ENCODE assay signal across 1 cellular context in the genomic region with DNA sequence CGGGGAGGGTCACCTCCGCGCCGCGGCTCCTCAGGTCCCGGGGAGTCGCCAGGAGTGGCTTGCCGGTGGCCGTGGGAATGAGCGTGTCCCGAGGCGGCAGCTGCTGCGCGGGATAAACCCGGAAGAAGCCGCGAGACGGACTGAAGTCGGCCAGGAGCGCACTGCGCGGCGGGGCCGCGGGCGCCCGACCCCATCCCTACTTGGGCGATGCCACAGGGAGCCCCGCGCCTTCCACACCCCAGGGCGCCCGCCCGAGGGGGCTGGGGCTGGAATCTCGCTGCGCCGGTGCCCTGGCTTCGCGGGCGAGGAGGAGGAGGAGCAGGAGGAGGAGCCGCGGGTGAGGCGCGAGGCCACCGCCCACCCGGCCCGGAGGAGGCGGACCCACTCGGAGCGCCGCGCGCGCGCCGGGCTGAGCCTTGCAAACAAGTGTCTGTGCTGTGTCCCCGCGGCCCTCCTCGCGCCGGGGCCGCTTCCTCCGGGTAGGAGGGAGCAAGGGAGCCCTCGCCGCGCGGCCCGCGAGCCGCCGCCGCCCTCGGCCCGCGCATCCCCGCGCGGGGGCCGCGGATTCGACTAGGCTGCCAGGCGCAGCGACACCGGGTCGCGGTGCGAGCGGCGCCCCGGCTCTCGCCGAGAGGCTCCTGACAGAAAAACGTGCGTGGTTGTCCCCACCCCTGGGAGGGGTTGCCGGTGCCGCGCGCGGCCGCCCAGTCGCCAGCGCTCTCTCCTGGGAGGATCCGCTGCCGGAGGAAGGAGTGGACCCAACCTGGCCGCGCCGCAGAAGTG.
TF ChIP-seq lines count a peak whose summit lies in the region.

A gene (plus strand): TSS at position 412 of the 783 bp plus-strand sequence.

TF ChIP-seq in K562, 482 proteins besides CTCF, POLR2A, EP300 and RAD21 (continued from another document and continues in another):
- TF ChIP-seq, protein P1, sequence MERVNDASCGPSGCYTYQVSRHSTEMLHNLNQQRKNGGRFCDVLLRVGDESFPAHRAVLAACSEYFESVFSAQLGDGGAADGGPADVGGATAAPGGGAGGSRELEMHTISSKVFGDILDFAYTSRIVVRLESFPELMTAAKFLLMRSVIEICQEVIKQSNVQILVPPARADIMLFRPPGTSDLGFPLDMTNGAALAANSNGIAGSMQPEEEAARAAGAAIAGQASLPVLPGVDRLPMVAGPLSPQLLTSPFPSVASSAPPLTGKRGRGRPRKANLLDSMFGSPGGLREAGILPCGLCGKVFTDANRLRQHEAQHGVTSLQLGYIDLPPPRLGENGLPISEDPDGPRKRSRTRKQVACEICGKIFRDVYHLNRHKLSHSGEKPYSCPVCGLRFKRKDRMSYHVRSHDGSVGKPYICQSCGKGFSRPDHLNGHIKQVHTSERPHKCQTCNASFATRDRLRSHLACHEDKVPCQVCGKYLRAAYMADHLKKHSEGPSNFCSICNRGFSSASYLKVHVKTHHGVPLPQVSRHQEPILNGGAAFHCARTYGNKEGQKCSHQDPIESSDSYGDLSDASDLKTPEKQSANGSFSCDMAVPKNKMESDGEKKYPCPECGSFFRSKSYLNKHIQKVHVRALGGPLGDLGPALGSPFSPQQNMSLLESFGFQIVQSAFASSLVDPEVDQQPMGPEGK (CRISPR knock-in tag; IDR thresholded peaks at IDR 0.05; ENCODE audit: borderline replicate concordance), result no peak
- TF ChIP-seq KLF10 (CRISPR knock-in tag; IDR thresholded peaks at IDR 0.05) (no peak), TAF1 (IDR thresholded peaks at IDR 0.05; ENCODE audit: control insufficient read depth, extremely low read depth, insufficient read depth, low read length, severe bottlenecking) (peak; percentile 69), RAD51 (IDR thresholded peaks at IDR 0.05; ENCODE audit: borderline replicate concordance, low read depth) (no peak), KHSRP (IDR thresholded peaks at IDR 0.05) (no peak), FOXP1 (CRISPR knock-in tag; IDR thresholded peaks at IDR 0.05) (peak; percentile 23; the same call in 1 of the 2 replicates), BACH1 (tag; IDR thresholded peaks at IDR 0.05) (no peak), MTA1 (IDR thresholded peaks at IDR 0.05; ENCODE audit: borderline replicate concordance) (0 out of 2 replicates have a peak, but pooled peaks have one; percentile 25), ESRRA (IDR thresholded peaks at IDR 0.05; ENCODE audit: borderline replicate concordance, low read depth) (no peak), SIX5 (IDR thresholded peaks at IDR 0.05; ENCODE audit: borderline replicate concordance in 1 of 2, insufficient read depth in 1 of 2, low read depth in 1 of 2, low read length in 2 of 2) (no peak), HDAC8 (tag; IDR thresholded peaks at IDR 0.05) (no peak), PML (IDR thresholded peaks at IDR 0.05; ENCODE audit: low read length) (peak; percentile 64; the same call in 1 of the 2 replicates), SREBF2 (CRISPR knock-in tag; IDR thresholded peaks at IDR 0.05) (no peak), U2AF1 (optimal IDR thresholded peaks at IDR 0.05; ENCODE audit: low read depth, low read length) (peak; percentile 91), STAT5B (CRISPR knock-in tag; IDR thresholded peaks at IDR 0.05) (no peak), MCM2 (IDR thresholded peaks at IDR 0.05; ENCODE audit: low read depth) (no peak), ZNF184 (CRISPR knock-in tag; IDR thresholded peaks at IDR 0.05) (no peak), ZNF707 (CRISPR knock-in tag; conservative IDR thresholded peaks at IDR 0.05) (no peak), ZNF699 (CRISPR knock-in tag; IDR thresholded peaks at IDR 0.05; ENCODE audit: insufficient replicate concordance) (no peak), ZNF311 (CRISPR knock-in tag; IDR thresholded peaks at IDR 0.05) (no peak), CBX2 (IDR thresholded peaks at IDR 0.05; ENCODE audit: insufficient read depth, low read length, poor library complexity, severe bottlenecking) (no peak)
- TF ChIP-seq, protein P2, sequence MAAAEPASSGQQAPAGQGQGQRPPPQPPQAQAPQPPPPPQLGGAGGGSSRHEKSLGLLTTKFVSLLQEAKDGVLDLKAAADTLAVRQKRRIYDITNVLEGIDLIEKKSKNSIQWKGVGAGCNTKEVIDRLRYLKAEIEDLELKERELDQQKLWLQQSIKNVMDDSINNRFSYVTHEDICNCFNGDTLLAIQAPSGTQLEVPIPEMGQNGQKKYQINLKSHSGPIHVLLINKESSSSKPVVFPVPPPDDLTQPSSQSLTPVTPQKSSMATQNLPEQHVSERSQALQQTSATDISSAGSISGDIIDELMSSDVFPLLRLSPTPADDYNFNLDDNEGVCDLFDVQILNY (CRISPR knock-in tag; IDR thresholded peaks at IDR 0.05), result no peak
- TF ChIP-seq, protein P3, sequence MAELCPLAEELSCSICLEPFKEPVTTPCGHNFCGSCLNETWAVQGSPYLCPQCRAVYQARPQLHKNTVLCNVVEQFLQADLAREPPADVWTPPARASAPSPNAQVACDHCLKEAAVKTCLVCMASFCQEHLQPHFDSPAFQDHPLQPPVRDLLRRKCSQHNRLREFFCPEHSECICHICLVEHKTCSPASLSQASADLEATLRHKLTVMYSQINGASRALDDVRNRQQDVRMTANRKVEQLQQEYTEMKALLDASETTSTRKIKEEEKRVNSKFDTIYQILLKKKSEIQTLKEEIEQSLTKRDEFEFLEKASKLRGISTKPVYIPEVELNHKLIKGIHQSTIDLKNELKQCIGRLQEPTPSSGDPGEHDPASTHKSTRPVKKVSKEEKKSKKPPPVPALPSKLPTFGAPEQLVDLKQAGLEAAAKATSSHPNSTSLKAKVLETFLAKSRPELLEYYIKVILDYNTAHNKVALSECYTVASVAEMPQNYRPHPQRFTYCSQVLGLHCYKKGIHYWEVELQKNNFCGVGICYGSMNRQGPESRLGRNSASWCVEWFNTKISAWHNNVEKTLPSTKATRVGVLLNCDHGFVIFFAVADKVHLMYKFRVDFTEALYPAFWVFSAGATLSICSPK (IDR thresholded peaks at IDR 0.05; ENCODE audit: borderline replicate concordance), result no peak
- TF ChIP-seq, protein P4, sequence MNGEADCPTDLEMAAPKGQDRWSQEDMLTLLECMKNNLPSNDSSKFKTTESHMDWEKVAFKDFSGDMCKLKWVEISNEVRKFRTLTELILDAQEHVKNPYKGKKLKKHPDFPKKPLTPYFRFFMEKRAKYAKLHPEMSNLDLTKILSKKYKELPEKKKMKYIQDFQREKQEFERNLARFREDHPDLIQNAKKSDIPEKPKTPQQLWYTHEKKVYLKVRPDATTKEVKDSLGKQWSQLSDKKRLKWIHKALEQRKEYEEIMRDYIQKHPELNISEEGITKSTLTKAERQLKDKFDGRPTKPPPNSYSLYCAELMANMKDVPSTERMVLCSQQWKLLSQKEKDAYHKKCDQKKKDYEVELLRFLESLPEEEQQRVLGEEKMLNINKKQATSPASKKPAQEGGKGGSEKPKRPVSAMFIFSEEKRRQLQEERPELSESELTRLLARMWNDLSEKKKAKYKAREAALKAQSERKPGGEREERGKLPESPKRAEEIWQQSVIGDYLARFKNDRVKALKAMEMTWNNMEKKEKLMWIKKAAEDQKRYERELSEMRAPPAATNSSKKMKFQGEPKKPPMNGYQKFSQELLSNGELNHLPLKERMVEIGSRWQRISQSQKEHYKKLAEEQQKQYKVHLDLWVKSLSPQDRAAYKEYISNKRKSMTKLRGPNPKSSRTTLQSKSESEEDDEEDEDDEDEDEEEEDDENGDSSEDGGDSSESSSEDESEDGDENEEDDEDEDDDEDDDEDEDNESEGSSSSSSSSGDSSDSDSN (IDR thresholded peaks at IDR 0.05; ENCODE audit: borderline replicate concordance in 1 of 2, low read depth in 2 of 2, low read length in 2 of 2), result peak; percentile 15 to 82; a peak in 3 of 4 replicates
- TF ChIP-seq, protein P5, sequence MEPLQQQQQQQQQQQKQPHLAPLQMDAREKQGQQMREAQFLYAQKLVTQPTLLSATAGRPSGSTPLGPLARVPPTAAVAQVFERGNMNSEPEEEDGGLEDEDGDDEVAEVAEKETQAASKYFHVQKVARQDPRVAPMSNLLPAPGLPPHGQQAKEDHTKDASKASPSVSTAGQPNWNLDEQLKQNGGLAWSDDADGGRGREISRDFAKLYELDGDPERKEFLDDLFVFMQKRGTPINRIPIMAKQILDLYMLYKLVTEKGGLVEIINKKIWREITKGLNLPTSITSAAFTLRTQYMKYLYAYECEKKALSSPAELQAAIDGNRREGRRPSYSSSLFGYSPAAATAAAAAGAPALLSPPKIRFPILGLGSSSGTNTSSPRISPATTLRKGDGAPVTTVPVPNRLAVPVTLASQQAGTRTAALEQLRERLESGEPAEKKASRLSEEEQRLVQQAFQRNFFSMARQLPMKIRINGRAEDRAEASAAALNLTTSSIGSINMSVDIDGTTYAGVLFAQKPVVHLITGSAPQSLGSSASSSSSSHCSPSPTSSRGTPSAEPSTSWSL (CRISPR knock-in tag; IDR thresholded peaks at IDR 0.05; ENCODE audit: borderline replicate concordance), result no peak
- TF ChIP-seq, protein P6, sequence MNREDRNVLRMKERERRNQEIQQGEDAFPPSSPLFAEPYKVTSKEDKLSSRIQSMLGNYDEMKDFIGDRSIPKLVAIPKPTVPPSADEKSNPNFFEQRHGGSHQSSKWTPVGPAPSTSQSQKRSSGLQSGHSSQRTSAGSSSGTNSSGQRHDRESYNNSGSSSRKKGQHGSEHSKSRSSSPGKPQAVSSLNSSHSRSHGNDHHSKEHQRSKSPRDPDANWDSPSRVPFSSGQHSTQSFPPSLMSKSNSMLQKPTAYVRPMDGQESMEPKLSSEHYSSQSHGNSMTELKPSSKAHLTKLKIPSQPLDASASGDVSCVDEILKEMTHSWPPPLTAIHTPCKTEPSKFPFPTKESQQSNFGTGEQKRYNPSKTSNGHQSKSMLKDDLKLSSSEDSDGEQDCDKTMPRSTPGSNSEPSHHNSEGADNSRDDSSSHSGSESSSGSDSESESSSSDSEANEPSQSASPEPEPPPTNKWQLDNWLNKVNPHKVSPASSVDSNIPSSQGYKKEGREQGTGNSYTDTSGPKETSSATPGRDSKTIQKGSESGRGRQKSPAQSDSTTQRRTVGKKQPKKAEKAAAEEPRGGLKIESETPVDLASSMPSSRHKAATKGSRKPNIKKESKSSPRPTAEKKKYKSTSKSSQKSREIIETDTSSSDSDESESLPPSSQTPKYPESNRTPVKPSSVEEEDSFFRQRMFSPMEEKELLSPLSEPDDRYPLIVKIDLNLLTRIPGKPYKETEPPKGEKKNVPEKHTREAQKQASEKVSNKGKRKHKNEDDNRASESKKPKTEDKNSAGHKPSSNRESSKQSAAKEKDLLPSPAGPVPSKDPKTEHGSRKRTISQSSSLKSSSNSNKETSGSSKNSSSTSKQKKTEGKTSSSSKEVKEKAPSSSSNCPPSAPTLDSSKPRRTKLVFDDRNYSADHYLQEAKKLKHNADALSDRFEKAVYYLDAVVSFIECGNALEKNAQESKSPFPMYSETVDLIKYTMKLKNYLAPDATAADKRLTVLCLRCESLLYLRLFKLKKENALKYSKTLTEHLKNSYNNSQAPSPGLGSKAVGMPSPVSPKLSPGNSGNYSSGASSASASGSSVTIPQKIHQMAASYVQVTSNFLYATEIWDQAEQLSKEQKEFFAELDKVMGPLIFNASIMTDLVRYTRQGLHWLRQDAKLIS (CRISPR knock-in tag; IDR thresholded peaks at IDR 0.05), result no peak
- TF ChIP-seq, protein P7, sequence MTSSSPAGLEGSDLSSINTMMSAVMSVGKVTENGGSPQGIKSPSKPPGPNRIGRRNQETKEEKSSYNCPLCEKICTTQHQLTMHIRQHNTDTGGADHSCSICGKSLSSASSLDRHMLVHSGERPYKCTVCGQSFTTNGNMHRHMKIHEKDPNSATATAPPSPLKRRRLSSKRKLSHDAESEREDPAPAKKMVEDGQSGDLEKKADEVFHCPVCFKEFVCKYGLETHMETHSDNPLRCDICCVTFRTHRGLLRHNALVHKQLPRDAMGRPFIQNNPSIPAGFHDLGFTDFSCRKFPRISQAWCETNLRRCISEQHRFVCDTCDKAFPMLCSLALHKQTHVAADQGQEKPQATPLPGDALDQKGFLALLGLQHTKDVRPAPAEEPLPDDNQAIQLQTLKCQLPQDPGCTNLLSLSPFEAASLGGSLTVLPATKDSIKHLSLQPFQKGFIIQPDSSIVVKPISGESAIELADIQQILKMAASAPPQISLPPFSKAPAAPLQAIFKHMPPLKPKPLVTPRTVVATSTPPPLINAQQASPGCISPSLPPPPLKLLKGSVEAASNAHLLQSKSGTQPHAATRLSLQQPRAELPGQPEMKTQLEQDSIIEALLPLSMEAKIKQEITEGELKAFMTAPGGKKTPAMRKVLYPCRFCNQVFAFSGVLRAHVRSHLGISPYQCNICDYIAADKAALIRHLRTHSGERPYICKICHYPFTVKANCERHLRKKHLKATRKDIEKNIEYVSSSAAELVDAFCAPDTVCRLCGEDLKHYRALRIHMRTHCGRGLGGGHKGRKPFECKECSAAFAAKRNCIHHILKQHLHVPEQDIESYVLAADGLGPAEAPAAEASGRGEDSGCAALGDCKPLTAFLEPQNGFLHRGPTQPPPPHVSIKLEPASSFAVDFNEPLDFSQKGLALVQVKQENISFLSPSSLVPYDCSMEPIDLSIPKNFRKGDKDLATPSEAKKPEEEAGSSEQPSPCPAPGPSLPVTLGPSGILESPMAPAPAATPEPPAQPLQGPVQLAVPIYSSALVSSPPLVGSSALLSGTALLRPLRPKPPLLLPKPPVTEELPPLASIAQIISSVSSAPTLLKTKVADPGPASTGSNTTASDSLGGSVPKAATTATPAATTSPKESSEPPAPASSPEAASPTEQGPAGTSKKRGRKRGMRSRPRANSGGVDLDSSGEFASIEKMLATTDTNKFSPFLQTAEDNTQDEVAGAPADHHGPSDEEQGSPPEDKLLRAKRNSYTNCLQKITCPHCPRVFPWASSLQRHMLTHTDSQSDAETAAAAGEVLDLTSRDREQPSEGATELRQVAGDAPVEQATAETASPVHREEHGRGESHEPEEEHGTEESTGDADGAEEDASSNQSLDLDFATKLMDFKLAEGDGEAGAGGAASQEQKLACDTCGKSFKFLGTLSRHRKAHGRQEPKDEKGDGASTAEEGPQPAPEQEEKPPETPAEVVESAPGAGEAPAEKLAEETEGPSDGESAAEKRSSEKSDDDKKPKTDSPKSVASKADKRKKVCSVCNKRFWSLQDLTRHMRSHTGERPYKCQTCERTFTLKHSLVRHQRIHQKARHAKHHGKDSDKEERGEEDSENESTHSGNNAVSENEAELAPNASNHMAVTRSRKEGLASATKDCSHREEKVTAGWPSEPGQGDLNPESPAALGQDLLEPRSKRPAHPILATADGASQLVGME (CRISPR knock-in tag; IDR thresholded peaks at IDR 0.05), result 0 out of 2 replicates have a peak, but pooled peaks have one; percentile 10
- TF ChIP-seq, protein P8, sequence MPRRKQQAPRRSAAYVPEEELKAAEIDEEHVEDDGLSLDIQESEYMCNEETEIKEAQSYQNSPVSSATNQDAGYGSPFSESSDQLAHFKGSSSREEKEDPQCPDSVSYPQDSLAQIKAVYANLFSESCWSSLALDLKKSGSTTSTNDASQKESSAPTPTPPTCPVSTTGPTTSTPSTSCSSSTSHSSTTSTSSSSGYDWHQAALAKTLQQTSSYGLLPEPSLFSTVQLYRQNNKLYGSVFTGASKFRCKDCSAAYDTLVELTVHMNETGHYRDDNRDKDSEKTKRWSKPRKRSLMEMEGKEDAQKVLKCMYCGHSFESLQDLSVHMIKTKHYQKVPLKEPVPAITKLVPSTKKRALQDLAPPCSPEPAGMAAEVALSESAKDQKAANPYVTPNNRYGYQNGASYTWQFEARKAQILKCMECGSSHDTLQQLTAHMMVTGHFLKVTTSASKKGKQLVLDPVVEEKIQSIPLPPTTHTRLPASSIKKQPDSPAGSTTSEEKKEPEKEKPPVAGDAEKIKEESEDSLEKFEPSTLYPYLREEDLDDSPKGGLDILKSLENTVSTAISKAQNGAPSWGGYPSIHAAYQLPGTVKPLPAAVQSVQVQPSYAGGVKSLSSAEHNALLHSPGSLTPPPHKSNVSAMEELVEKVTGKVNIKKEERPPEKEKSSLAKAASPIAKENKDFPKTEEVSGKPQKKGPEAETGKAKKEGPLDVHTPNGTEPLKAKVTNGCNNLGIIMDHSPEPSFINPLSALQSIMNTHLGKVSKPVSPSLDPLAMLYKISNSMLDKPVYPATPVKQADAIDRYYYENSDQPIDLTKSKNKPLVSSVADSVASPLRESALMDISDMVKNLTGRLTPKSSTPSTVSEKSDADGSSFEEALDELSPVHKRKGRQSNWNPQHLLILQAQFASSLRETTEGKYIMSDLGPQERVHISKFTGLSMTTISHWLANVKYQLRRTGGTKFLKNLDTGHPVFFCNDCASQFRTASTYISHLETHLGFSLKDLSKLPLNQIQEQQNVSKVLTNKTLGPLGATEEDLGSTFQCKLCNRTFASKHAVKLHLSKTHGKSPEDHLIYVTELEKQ (CRISPR knock-in tag; IDR thresholded peaks at IDR 0.05), result no peak
